ENCODE assay signal across 19 cellular contexts in the genomic region with DNA sequence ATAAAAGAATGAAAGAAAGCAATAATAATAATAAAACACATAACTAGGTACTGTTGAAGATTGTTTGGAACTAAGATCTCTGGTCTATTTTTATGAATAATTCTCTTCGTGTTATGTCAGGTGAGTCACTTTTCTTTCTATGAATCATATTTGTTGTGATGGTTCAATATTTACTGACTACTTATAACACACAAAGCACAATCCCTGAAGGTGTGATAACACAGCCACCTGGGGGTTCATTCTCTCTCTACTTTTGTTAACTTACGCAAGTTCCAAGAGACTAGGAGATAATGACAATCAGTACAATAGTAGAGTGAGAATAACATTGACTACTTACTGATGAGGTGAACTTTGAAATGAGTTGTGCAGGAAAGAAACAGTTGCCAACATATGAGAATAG.
DNase-seq lines count a peak whose midpoint lies in the region; ATAC-seq and FAIRE-seq lines count a peak whose summit lies in the region.
"Had no signal": no experiment of that assay in that cellular context is flagged by ENCODE, and none has a peak within 500 bp of the region (broad histone marks: within the 10 kb centered on the region; RNA-seq: fewer than 3 reads in every experiment).

No MANE protein-coding gene starts in this region.

- no peak overlapping the region for H3K27ac ChIP-seq in epithelial cell of prostate

- no peak for FAIRE-seq in RCC 7860 (lab: Jason Lieb, UNC)

- DNase-seq in COR-L47 (lab: John Stamatoyannopoulos, UW) (peak; percentile 32), ELR (ENCODE audit: low read depth) (peak; percentile 16), NCI-H748 treated with DMSO at 0.1 percent for 48 hours (lab: John Stamatoyannopoulos, UW) (peak; percentile 57), epithelial cell of prostate (ENCODE audit: low read depth, low spot score) (peak; percentile 18), RCC 7860 (ENCODE audit: low spot score) (no peak), amygdala (lab: John Stamatoyannopoulos, UW) (no peak)
- DNase-seq: CD4-positive, CD25-positive, alpha-beta regulatory T cell; GDM1; NCI-H1105; NCI-H187; NCI-H2107; NCI-H774; NK-92 treated with Interleukin-12 subunit alpha and Interleukin-12 subunit beta, amount 100 ng/mL, for 24 hours; SW 1271; T-helper 17 cell had no signal

- ATAC-seq in HG03196 (IDR thresholded peaks at IDR 0.05; ENCODE audit: unreplicated experiment) (no peak), HG02678 (IDR thresholded peaks at IDR 0.05; ENCODE audit: unreplicated experiment) (no peak)
- ATAC-seq: Panc1, Right ventricle myocardium inferior, T-helper 17 cell had no signal

Comparison
In these comparisons a context has a peak if more than half of its experiments do, and no peak if none do; other contexts are left out.
1. DNase-seq: peak in COR-L47 (single experiment), ELR (single experiment), NCI-H748 treated with DMSO at 0.1 percent for 48 hours (single experiment) and epithelial cell of prostate (single experiment); none in RCC 7860 (single experiment) and amygdala (0 of 56).